1 cellular context compared by ENCODE assay signal in the genomic region with DNA sequence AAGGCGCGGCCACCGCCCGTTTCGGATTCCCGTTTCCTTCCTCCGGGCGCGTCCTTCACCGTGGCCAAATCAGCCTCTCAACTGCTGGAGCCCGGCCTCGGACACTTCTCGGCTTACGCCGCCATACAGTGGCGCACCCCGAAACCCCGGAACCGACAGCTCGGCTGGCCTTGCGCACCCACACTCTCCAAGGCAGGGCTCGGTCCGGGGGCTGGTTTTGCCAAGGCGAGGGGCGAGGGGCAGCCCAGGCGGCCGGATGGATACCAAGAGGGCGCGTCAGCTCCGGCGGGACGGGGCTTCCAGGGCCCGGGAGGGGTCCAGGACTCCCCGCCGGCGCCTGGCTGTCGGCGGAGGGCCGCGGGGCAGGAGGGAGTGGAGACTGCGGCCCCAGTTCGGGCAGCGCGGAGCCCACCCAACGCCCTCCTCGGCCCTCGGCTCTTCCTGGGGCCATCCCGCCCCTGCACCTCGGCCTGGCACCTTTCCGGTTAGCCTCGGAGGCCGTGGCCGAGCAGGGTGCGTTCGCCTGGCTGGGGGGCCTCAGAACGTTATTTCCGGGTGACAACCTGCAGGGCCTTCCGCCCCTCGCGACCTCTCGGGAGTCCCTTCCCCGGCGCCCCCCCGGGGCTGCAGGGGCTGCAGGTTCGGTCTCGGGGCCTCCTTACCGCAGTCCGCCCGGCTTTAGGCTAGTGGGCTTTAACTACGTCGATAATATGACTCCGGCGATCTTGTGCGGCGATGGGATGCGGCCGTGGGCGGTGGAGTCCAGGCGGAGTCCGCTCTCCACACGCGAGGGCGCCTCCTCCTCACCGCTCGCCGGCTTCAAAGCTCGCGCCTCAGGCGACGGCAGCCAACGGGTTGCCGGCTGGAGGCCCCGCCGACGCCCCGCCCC.
TF ChIP-seq lines count a peak whose summit lies in the region.

No MANE protein-coding gene starts in this region.

TF ChIP-seq in HepG2, 621 proteins besides CTCF, POLR2A, EP300 and RAD21 (continued from another document and continues in another):
- TF ChIP-seq, protein P1, sequence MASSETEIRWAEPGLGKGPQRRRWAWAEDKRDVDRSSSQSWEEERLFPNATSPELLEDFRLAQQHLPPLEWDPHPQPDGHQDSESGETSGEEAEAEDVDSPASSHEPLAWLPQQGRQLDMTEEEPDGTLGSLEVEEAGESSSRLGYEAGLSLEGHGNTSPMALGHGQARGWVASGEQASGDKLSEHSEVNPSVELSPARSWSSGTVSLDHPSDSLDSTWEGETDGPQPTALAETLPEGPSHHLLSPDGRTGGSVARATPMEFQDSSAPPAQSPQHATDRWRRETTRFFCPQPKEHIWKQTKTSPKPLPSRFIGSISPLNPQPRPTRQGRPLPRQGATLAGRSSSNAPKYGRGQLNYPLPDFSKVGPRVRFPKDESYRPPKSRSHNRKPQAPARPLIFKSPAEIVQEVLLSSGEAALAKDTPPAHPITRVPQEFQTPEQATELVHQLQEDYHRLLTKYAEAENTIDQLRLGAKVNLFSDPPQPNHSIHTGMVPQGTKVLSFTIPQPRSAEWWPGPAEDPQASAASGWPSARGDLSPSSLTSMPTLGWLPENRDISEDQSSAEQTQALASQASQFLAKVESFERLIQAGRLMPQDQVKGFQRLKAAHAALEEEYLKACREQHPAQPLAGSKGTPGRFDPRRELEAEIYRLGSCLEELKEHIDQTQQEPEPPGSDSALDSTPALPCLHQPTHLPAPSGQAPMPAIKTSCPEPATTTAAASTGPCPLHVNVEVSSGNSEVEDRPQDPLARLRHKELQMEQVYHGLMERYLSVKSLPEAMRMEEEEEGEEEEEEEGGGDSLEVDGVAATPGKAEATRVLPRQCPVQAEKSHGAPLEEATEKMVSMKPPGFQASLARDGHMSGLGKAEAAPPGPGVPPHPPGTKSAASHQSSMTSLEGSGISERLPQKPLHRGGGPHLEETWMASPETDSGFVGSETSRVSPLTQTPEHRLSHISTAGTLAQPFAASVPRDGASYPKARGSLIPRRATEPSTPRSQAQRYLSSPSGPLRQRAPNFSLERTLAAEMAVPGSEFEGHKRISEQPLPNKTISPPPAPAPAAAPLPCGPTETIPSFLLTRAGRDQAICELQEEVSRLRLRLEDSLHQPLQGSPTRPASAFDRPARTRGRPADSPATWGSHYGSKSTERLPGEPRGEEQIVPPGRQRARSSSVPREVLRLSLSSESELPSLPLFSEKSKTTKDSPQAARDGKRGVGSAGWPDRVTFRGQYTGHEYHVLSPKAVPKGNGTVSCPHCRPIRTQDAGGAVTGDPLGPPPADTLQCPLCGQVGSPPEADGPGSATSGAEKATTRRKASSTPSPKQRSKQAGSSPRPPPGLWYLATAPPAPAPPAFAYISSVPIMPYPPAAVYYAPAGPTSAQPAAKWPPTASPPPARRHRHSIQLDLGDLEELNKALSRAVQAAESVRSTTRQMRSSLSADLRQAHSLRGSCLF (CRISPR knock-in tag; IDR thresholded peaks at IDR 0.05; ENCODE audit: borderline replicate concordance), result no peak
- no peak for TF ChIP-seq NFE2L2 (IDR thresholded peaks at IDR 0.05; ENCODE audit: low read length)
- no peak for TF ChIP-seq TOPORS (CRISPR knock-in tag; IDR thresholded peaks at IDR 0.05)
- no peak for TF ChIP-seq MBNL3 (CRISPR knock-in tag; conservative IDR thresholded peaks at IDR 0.05)
- 0 out of 2 replicates have a peak, but pooled peaks have one; percentile 70 for TF ChIP-seq ZNF530 (CRISPR knock-in tag; IDR thresholded peaks at IDR 0.05; ENCODE audit: low read depth)
- TF ChIP-seq KLF11 (CRISPR knock-in tag; IDR thresholded peaks at IDR 0.05), result peak; percentile 69; the same call in 1 of the 2 replicates
- TF ChIP-seq ZNF264 (CRISPR knock-in tag; IDR thresholded peaks at IDR 0.05), result no peak
- TF ChIP-seq NRL (CRISPR knock-in tag; IDR thresholded peaks at IDR 0.05; ENCODE audit: borderline replicate concordance), result no peak; the same call in 1 of the 2 replicates
- 0 out of 2 replicates have a peak, but pooled peaks have one; percentile 39 for TF ChIP-seq MYC (CRISPR knock-in tag; IDR thresholded peaks at IDR 0.05; ENCODE audit: borderline replicate concordance)
- TF ChIP-seq NFYC (CRISPR knock-in tag; IDR thresholded peaks at IDR 0.05), result peak; percentile 74
- TF ChIP-seq SRSF1 (optimal IDR thresholded peaks at IDR 0.05; ENCODE audit: low read depth, low read length), result no peak
- TF ChIP-seq, protein P2, sequence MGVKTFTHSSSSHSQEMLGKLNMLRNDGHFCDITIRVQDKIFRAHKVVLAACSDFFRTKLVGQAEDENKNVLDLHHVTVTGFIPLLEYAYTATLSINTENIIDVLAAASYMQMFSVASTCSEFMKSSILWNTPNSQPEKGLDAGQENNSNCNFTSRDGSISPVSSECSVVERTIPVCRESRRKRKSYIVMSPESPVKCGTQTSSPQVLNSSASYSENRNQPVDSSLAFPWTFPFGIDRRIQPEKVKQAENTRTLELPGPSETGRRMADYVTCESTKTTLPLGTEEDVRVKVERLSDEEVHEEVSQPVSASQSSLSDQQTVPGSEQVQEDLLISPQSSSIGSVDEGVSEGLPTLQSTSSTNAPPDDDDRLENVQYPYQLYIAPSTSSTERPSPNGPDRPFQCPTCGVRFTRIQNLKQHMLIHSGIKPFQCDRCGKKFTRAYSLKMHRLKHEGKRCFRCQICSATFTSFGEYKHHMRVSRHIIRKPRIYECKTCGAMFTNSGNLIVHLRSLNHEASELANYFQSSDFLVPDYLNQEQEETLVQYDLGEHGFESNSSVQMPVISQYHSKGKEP (CRISPR knock-in tag; IDR thresholded peaks at IDR 0.05), result 0 out of 2 replicates have a peak, but pooled peaks have one; percentile 7
- TF ChIP-seq KLF12 (CRISPR knock-in tag; IDR thresholded peaks at IDR 0.05; ENCODE audit: borderline replicate concordance), result no peak; the same call in 1 of the 2 replicates
- TF ChIP-seq SIX4 (CRISPR knock-in tag; IDR thresholded peaks at IDR 0.05), result no peak; the same call in 1 of the 2 replicates
- TF ChIP-seq, protein P3, sequence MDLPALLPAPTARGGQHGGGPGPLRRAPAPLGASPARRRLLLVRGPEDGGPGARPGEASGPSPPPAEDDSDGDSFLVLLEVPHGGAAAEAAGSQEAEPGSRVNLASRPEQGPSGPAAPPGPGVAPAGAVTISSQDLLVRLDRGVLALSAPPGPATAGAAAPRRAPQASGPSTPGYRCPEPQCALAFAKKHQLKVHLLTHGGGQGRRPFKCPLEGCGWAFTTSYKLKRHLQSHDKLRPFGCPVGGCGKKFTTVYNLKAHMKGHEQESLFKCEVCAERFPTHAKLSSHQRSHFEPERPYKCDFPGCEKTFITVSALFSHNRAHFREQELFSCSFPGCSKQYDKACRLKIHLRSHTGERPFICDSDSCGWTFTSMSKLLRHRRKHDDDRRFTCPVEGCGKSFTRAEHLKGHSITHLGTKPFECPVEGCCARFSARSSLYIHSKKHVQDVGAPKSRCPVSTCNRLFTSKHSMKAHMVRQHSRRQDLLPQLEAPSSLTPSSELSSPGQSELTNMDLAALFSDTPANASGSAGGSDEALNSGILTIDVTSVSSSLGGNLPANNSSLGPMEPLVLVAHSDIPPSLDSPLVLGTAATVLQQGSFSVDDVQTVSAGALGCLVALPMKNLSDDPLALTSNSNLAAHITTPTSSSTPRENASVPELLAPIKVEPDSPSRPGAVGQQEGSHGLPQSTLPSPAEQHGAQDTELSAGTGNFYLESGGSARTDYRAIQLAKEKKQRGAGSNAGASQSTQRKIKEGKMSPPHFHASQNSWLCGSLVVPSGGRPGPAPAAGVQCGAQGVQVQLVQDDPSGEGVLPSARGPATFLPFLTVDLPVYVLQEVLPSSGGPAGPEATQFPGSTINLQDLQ (CRISPR knock-in tag; IDR thresholded peaks at IDR 0.05), result no peak
- no peak for TF ChIP-seq STAT5B (CRISPR knock-in tag; IDR thresholded peaks at IDR 0.05)
- 0 out of 2 replicates have a peak, but pooled peaks have one; percentile 55 for TF ChIP-seq ZNF761 (CRISPR knock-in tag; conservative IDR thresholded peaks at IDR 0.05)
- no peak for TF ChIP-seq ZSCAN30 (CRISPR knock-in tag; IDR thresholded peaks at IDR 0.05)
- TF ChIP-seq SIN3A (IDR thresholded peaks at IDR 0.05; ENCODE audit: borderline replicate concordance, low read depth, low read length), result peak; percentile 98; the same call in 1 of the 2 replicates
- TF ChIP-seq SIN3B (IDR thresholded peaks at IDR 0.05; ENCODE audit: low read length), result peak; percentile 97
- TF ChIP-seq ZNF569 (CRISPR knock-in tag; IDR thresholded peaks at IDR 0.05; ENCODE audit: borderline replicate concordance), result 0 out of 2 replicates have a peak, but pooled peaks have one; percentile 10
- peak; percentile 80 for TF ChIP-seq AGO2 (optimal IDR thresholded peaks at IDR 0.05; ENCODE audit: low read depth, low read length)
- TF ChIP-seq ZNF546 (CRISPR knock-in tag; conservative IDR thresholded peaks at IDR 0.05), result 0 out of 2 replicates have a peak, but pooled peaks have one; percentile 7
- TF ChIP-seq THYN1 (CRISPR knock-in tag; IDR thresholded peaks at IDR 0.05; ENCODE audit: borderline replicate concordance, low read depth), result no peak
- TF ChIP-seq NCOA1 (CRISPR knock-in tag; IDR thresholded peaks at IDR 0.05), result no peak
- TF ChIP-seq, protein P4, sequence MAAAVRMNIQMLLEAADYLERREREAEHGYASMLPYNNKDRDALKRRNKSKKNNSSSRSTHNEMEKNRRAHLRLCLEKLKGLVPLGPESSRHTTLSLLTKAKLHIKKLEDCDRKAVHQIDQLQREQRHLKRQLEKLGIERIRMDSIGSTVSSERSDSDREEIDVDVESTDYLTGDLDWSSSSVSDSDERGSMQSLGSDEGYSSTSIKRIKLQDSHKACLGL (CRISPR knock-in tag; IDR thresholded peaks at IDR 0.05), result peak; percentile 92; the same call in 1 of the 2 replicates
- TF ChIP-seq, protein P5, sequence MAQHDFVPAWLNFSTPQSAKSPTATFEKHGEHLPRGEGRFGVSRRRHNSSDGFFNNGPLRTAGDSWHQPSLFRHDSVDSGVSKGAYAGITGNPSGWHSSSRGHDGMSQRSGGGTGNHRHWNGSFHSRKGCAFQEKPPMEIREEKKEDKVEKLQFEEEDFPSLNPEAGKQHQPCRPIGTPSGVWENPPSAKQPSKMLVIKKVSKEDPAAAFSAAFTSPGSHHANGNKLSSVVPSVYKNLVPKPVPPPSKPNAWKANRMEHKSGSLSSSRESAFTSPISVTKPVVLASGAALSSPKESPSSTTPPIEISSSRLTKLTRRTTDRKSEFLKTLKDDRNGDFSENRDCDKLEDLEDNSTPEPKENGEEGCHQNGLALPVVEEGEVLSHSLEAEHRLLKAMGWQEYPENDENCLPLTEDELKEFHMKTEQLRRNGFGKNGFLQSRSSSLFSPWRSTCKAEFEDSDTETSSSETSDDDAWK (CRISPR knock-in tag; IDR thresholded peaks at IDR 0.05), result no peak
- peak; percentile 2 for TF ChIP-seq U2AF1 (optimal IDR thresholded peaks at IDR 0.05; ENCODE audit: low read depth, low read length)
- TF ChIP-seq ZNF230 (CRISPR knock-in tag; IDR thresholded peaks at IDR 0.05), result no peak
- TF ChIP-seq, protein P6, sequence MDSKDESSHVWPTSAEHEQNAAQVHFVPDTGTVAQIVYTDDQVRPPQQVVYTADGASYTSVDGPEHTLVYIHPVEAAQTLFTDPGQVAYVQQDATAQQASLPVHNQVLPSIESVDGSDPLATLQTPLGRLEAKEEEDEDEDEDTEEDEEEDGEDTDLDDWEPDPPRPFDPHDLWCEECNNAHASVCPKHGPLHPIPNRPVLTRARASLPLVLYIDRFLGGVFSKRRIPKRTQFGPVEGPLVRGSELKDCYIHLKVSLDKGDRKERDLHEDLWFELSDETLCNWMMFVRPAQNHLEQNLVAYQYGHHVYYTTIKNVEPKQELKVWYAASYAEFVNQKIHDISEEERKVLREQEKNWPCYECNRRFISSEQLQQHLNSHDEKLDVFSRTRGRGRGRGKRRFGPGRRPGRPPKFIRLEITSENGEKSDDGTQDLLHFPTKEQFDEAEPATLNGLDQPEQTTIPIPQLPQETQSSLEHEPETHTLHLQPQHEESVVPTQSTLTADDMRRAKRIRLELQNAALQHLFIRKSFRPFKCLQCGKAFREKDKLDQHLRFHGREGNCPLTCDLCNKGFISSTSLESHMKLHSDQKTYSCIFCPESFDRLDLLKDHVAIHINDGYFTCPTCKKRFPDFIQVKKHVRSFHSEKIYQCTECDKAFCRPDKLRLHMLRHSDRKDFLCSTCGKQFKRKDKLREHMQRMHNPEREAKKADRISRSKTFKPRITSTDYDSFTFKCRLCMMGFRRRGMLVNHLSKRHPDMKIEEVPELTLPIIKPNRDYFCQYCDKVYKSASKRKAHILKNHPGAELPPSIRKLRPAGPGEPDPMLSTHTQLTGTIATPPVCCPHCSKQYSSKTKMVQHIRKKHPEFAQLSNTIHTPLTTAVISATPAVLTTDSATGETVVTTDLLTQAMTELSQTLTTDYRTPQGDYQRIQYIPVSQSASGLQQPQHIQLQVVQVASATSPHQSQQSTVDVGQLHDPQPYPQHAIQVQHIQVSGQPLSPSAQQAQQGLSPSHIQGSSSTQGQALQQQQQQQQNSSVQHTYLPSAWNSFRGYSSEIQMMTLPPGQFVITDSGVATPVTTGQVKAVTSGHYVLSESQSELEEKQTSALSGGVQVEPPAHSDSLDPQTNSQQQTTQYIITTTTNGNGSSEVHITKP (CRISPR knock-in tag; IDR thresholded peaks at IDR 0.05; ENCODE audit: low read depth), result no peak
- TF ChIP-seq, protein P7, sequence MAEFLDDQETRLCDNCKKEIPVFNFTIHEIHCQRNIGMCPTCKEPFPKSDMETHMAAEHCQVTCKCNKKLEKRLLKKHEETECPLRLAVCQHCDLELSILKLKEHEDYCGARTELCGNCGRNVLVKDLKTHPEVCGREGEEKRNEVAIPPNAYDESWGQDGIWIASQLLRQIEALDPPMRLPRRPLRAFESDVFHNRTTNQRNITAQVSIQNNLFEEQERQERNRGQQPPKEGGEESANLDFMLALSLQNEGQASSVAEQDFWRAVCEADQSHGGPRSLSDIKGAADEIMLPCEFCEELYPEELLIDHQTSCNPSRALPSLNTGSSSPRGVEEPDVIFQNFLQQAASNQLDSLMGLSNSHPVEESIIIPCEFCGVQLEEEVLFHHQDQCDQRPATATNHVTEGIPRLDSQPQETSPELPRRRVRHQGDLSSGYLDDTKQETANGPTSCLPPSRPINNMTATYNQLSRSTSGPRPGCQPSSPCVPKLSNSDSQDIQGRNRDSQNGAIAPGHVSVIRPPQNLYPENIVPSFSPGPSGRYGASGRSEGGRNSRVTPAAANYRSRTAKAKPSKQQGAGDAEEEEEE (CRISPR knock-in tag; IDR thresholded peaks at IDR 0.05; ENCODE audit: borderline replicate concordance), result 0 out of 2 replicates have a peak, but pooled peaks have one; percentile 23
- TF ChIP-seq, protein P8, sequence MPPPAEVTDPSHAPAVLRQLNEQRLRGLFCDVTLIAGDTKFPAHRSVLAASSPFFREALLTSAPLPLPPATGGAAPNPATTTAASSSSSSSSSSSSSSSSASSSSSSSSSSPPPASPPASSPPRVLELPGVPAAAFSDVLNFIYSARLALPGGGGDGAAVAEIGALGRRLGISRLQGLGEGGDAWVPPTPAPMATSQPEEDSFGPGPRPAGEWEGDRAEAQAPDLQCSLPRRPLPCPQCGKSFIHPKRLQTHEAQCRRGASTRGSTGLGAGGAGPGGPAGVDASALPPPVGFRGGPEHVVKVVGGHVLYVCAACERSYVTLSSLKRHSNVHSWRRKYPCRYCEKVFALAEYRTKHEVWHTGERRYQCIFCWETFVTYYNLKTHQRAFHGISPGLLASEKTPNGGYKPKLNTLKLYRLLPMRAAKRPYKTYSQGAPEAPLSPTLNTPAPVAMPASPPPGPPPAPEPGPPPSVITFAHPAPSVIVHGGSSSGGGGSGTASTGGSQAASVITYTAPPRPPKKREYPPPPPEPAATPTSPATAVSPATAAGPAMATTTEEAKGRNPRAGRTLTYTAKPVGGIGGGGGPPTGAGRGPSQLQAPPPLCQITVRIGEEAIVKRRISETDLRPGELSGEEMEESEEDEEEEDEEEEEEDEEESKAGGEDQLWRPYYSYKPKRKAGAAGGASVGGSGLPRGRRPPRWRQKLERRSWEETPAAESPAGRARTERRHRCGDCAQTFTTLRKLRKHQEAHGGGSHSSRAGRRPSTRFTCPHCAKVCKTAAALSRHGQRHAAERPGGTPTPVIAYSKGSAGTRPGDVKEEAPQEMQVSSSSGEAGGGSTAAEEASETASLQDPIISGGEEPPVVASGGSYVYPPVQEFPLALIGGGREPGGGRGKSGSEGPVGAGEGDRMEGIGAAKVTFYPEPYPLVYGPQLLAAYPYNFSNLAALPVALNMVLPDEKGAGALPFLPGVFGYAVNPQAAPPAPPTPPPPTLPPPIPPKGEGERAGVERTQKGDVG (CRISPR knock-in tag; IDR thresholded peaks at IDR 0.05; ENCODE audit: borderline replicate concordance), result no peak
